In genomic region chr11:79100093-79100704, GRCh38 we compare ENCODE assay signal across 1 cellular context.
TF ChIP-seq lines count a peak whose summit lies in the region.

No MANE protein-coding gene starts in this region.

TF ChIP-seq in GM23338, 12 proteins besides CTCF, POLR2A, EP300 and RAD21 (continued from another document):
- no peak for TF ChIP-seq ZNF462 (CRISPR knock-in tag; IDR thresholded peaks at IDR 0.05)
